In genomic region chr5:78221964-78222451, GRCh38 we compare ENCODE assay signal across 8 cellular contexts.
DNase-seq lines count a peak whose midpoint lies in the region; ATAC-seq lines count a peak whose summit lies in the region.

No MANE protein-coding gene starts in this region.

- ATAC-seq in GM18873 (IDR thresholded peaks at IDR 0.05; ENCODE audit: low FRiP score, unreplicated experiment): peak; percentile 98
- peak; percentile 100 for ATAC-seq in HG02981 (IDR thresholded peaks at IDR 0.05; ENCODE audit: unreplicated experiment)

- DNase-seq in AG08395 (ENCODE audit: low spot score) (peak; percentile 21), OCI-M1 (lab: John Stamatoyannopoulos, UW) (peak; percentile 91), iPS DF 4.7 (ENCODE audit: extremely low read depth, low spot score) (peak; percentile 5), NCI-H748 (lab: John Stamatoyannopoulos, UW; ENCODE audit: unreplicated experiment) (no peak), anterior cingulate cortex (lab: John Stamatoyannopoulos, UW) (no peak), NCI-H345 treated with DMSO at 0.1 percent for 48 hours (lab: John Stamatoyannopoulos, UW; ENCODE audit: unreplicated experiment) (no peak)

Comparison
In these comparisons a context has a peak if more than half of its experiments do, and no peak if none do; other contexts are left out.
1. DNase-seq: peak in AG08395 (single experiment), OCI-M1 (single experiment) and iPS DF 4.7 (single experiment); none in NCI-H748 (single experiment), anterior cingulate cortex (0 of 58) and NCI-H345 treated with DMSO at 0.1 percent for 48 hours (single experiment).